In the genomic region with DNA sequence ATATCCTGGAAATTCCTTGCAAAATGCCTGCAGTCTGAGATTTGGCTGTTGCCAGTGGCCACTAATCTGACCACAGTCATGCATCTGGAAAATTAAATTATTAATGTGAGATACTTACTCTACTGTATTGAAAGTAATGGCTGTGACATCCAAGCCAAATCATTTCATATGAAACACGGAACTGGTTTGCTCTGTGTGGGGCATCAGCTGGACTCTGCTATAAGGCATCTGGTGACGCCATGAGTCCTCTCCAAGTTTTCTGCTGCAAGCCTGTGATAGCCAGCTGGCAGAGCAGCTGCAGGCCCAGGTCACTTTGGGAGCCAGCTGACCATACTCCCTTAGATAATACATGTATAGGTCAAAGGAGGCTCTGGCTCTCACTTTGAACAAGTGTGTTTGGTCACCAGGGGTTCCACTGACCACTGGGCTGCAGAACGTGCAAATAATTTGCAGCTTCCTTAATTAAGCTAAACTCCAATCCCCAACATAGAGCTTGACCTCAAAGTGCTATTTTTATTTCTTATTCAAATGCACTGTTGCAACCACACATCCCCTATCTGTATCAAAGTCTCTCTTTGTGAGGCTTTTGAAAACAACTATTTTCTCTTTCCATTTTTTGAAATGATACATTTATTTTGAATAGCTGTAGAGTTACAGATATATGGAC, we compare ENCODE assay signal across 31 cellular contexts.
A peak's percentile ranks its signal among the peaks of the same experiment; 100 is the strongest.
DNase-seq lines count a peak whose midpoint lies in the region; ATAC-seq, FAIRE-seq and TF ChIP-seq lines count a peak whose summit lies in the region.
"Had no signal": no experiment of that assay in that cellular context is flagged by ENCODE, and none has a peak within 500 bp of the region (broad histone marks: within the 10 kb centered on the region; RNA-seq: fewer than 3 reads in every experiment).

No MANE protein-coding gene starts in this region.

- TF ChIP-seq EP300 in gastroesophageal sphincter (IDR thresholded peaks at IDR 0.05): no peak

- H3K4me1 ChIP-seq in astrocyte (ENCODE audit: insufficient read depth, low read length): no peaks in the 10 kb centered on the region
- peaks cover 32% of the 10 kb centered on the region for H3K4me1 ChIP-seq in left ventricle myocardium inferior
- H3K4me1 ChIP-seq in gastroesophageal sphincter: peaks cover 0 to 9% (median 0%) of the 10 kb centered on the region in 3 donors
- H3K4me1 ChIP-seq: parathyroid adenoma, sigmoid colon, SJCRH30, thyroid gland had no signal

- H3K9me3 Mint-ChIP-seq in activated naive CD8-positive, alpha-beta T cell treated with anti-CD3 and anti-CD28 coated beads, Interleukin-2, amount 50 U/mL, for 24 hours: peaks cover 3% of the 10 kb centered on the region
- no peaks in the 10 kb centered on the region for H3K9me3 Mint-ChIP-seq in activated naive CD8-positive, alpha-beta T cell treated with anti-CD3 and anti-CD28 coated beads for 36 hours
- no peaks in the 10 kb centered on the region for H3K9me3 Mint-ChIP-seq in astrocyte (ENCODE audit: unreplicated experiment)
- H3K9me3 Mint-ChIP-seq: activated CD8-positive, alpha-beta T cell treated with anti-CD3 and anti-CD28 coated beads for 36 hours; neural crest cell; stimulated activated naive CD8-positive, alpha-beta T cell treated with anti-CD3 and anti-CD28 coated beads, Interleukin-15, amount 100 ng/mL, for 72 hours had no signal

- intact Hi-C loops in left ventricle myocardium inferior (cut with micrococcal nuclease): no loop called here

- H3K27ac ChIP-seq in astrocyte (ENCODE audit: low read depth, low read length): no peak overlapping the region
- H3K27ac ChIP-seq in left ventricle myocardium inferior (replicated peaks): peak overlapping the region; percentile 50
- H3K27ac ChIP-seq in gastroesophageal sphincter: no peak overlapping the region
- H3K27ac ChIP-seq: brain microvascular endothelial cell, lower lobe of right lung, parathyroid adenoma, PC-9, sigmoid colon, SJCRH30, thyroid gland had no signal

- no peak for TF ChIP-seq CTCF in astrocyte (IDR thresholded peaks at IDR 0.05; ENCODE audit: insufficient read depth, low read depth, low read length)
- TF ChIP-seq CTCF in left ventricle myocardium inferior (IDR thresholded peaks at IDR 0.05; ENCODE audit: borderline replicate concordance): no peak
- no peak for TF ChIP-seq CTCF in gastroesophageal sphincter (IDR thresholded peaks at IDR 0.05)

- TF ChIP-seq POLR2A in gastroesophageal sphincter (IDR thresholded peaks at IDR 0.05): no peak

- H3K4me3 ChIP-seq in astrocyte (ENCODE audit: insufficient read depth, low read depth, low read length) (no peak overlapping the region), left ventricle myocardium inferior (no peak overlapping the region), gastroesophageal sphincter (no peak overlapping the region)
- H3K4me3 ChIP-seq: lower lobe of right lung, PC-9, sigmoid colon, SJCRH30, thyroid gland had no signal

- H3K36me3 ChIP-seq in astrocyte (ENCODE audit: insufficient read depth, low read length): no peaks in the 10 kb centered on the region
- no peaks in the 10 kb centered on the region for H3K36me3 ChIP-seq in left ventricle myocardium inferior
- H3K36me3 ChIP-seq in gastroesophageal sphincter: no peaks in the 10 kb centered on the region
- H3K36me3 ChIP-seq: brain microvascular endothelial cell, lower lobe of right lung, sigmoid colon, SJCRH30, thyroid gland had no signal

- H3K79me2 ChIP-seq in astrocyte (ENCODE audit: insufficient read depth, low read length): no peaks in the 10 kb centered on the region
- H3K79me2 ChIP-seq: parathyroid adenoma had no signal

- ATAC-seq in activated naive CD8-positive, alpha-beta T cell treated with anti-CD3 and anti-CD28 coated beads, Interleukin-2, amount 50 U/mL, for 24 hours: peak; percentile 10
- ATAC-seq in HG02571 (IDR thresholded peaks at IDR 0.05; ENCODE audit: unreplicated experiment) (no peak), gastroesophageal sphincter (no peak)
- ATAC-seq: activated CD8-positive, alpha-beta T cell treated with anti-CD3 and anti-CD28 coated beads for 36 hours; lower lobe of right lung; stimulated activated naive CD8-positive, alpha-beta T cell treated with anti-CD3 and anti-CD28 coated beads, Interleukin-15, amount 100 ng/mL, for 72 hours had no signal

- H3K4me2 ChIP-seq in astrocyte (ENCODE audit: low read length): no peak overlapping the region
- H3K4me2 ChIP-seq: PC-9 had no signal

- H3K27me3 Mint-ChIP-seq in activated naive CD8-positive, alpha-beta T cell treated with anti-CD3 and anti-CD28 coated beads, Interleukin-2, amount 50 U/mL, for 24 hours: no peaks in the 10 kb centered on the region
- no peaks in the 10 kb centered on the region for H3K27me3 Mint-ChIP-seq in activated naive CD8-positive, alpha-beta T cell treated with anti-CD3 and anti-CD28 coated beads for 36 hours
- peaks cover 10% of the 10 kb centered on the region for H3K27me3 Mint-ChIP-seq in astrocyte (ENCODE audit: low read depth, unreplicated experiment)
- H3K27me3 Mint-ChIP-seq: stimulated activated naive CD8-positive, alpha-beta T cell treated with anti-CD3 and anti-CD28 coated beads, Interleukin-15, amount 100 ng/mL, for 72 hours had no signal

- H3K27ac Mint-ChIP-seq in activated naive CD8-positive, alpha-beta T cell treated with anti-CD3 and anti-CD28 coated beads, Interleukin-2, amount 50 U/mL, for 24 hours: no peak overlapping the region
- H3K27ac Mint-ChIP-seq in activated naive CD8-positive, alpha-beta T cell treated with anti-CD3 and anti-CD28 coated beads for 36 hours: no peak overlapping the region
- no peak overlapping the region for H3K27ac Mint-ChIP-seq in astrocyte (ENCODE audit: unreplicated experiment)
- H3K27ac Mint-ChIP-seq: activated CD8-positive, alpha-beta T cell treated with anti-CD3 and anti-CD28 coated beads for 36 hours; stimulated activated naive CD8-positive, alpha-beta T cell treated with anti-CD3 and anti-CD28 coated beads, Interleukin-15, amount 100 ng/mL, for 72 hours had no signal

- no peaks in the 10 kb centered on the region for H3K4me1 Mint-ChIP-seq in activated naive CD8-positive, alpha-beta T cell treated with anti-CD3 and anti-CD28 coated beads, Interleukin-2, amount 50 U/mL, for 24 hours
- no peaks in the 10 kb centered on the region for H3K4me1 Mint-ChIP-seq in activated naive CD8-positive, alpha-beta T cell treated with anti-CD3 and anti-CD28 coated beads for 36 hours
- H3K4me1 Mint-ChIP-seq in astrocyte (ENCODE audit: low read depth, unreplicated experiment): peaks cover 26% of the 10 kb centered on the region
- H3K4me1 Mint-ChIP-seq: stimulated activated naive CD8-positive, alpha-beta T cell treated with anti-CD3 and anti-CD28 coated beads, Interleukin-15, amount 100 ng/mL, for 72 hours had no signal

- FAIRE-seq in astrocyte (lab: Jason Lieb, UNC): no peak
- FAIRE-seq: frontal cortex, HTR-8/SVneo had no signal

- H3K9me3 ChIP-seq in astrocyte (ENCODE audit: insufficient read depth, low read depth, low read length): no peaks in the 10 kb centered on the region
- H3K9me3 ChIP-seq in left ventricle myocardium inferior (replicated peaks): no peaks in the 10 kb centered on the region
- no peaks in the 10 kb centered on the region for H3K9me3 ChIP-seq in gastroesophageal sphincter
- H3K9me3 ChIP-seq: lower lobe of right lung, sigmoid colon, SJCRH30, thyroid gland had no signal

- no peaks in the 10 kb centered on the region for H3K36me3 Mint-ChIP-seq in activated naive CD8-positive, alpha-beta T cell treated with anti-CD3 and anti-CD28 coated beads, Interleukin-2, amount 50 U/mL, for 24 hours (ENCODE audit: low read depth)
- no peaks in the 10 kb centered on the region for H3K36me3 Mint-ChIP-seq in activated naive CD8-positive, alpha-beta T cell treated with anti-CD3 and anti-CD28 coated beads for 36 hours
- H3K36me3 Mint-ChIP-seq in astrocyte (ENCODE audit: low read depth, unreplicated experiment): no peaks in the 10 kb centered on the region

- whole genome bisulfite sequencing in gastroesophageal sphincter (ENCODE audit: low coverage in 1 of 2), 2 donors: 54 to 72% methylated on average over 2 to 3 of the region's 3 CpGs

- no peaks in the 10 kb centered on the region for H4K20me1 ChIP-seq in astrocyte (ENCODE audit: insufficient read depth, low read length)

- H3K9ac ChIP-seq in astrocyte (ENCODE audit: low read length): no peak overlapping the region
- H3K9ac ChIP-seq: parathyroid adenoma had no signal

- H2AFZ ChIP-seq in astrocyte (ENCODE audit: low read depth, low read length): no peak overlapping the region
- H2AFZ ChIP-seq: parathyroid adenoma, PC-9 had no signal

- no peak for DNase-seq in activated naive CD8-positive, alpha-beta T cell treated with anti-CD3 and anti-CD28 coated beads, Interleukin-2, amount 50 U/mL, for 24 hours
- no peak for DNase-seq in activated naive CD8-positive, alpha-beta T cell treated with anti-CD3 and anti-CD28 coated beads for 36 hours
- DNase-seq in astrocyte (ENCODE audit: low read depth): peak; percentile 65
- DNase-seq in left ventricle myocardium inferior: peak; percentile 44
- no peak for DNase-seq in activated effector memory CD4-positive, alpha-beta T cell treated with Interleukin-2 at 50 U/mL for 16 hours
- no peak for DNase-seq in AG08396 (ENCODE audit: low spot score)
- DNase-seq: 8988T; activated CD4-positive, alpha-beta T cell treated with anti-CD3 and anti-CD28 coated beads for 1 hour; activated CD8-positive, alpha-beta T cell treated with anti-CD3 and anti-CD28 coated beads for 36 hours; activated gamma-delta T cell treated with Interleukin-2 at 50 U/mL for 16 hours; brain microvascular endothelial cell; DMS79; effector CD8-positive, alpha-beta T cell; erythroblast; GF-D8; islet precursor cell; KG1; lower lobe of right lung; NCI-H146; NK-92 treated with Interleukin-12 subunit alpha and Interleukin-12 subunit beta, amount 100 ng/mL, for 24 hours; PC-9; sigmoid colon; SJCRH30; stimulated activated naive CD8-positive, alpha-beta T cell treated with anti-CD3 and anti-CD28 coated beads, Interleukin-15, amount 100 ng/mL, for 72 hours; thyroid gland had no signal

- H3K27me3 ChIP-seq in astrocyte (ENCODE audit: insufficient read depth, low read length): no peaks in the 10 kb centered on the region
- no peaks in the 10 kb centered on the region for H3K27me3 ChIP-seq in left ventricle myocardium inferior (ENCODE audit: low read depth)
- no peaks in the 10 kb centered on the region for H3K27me3 ChIP-seq in gastroesophageal sphincter
- H3K27me3 ChIP-seq: brain microvascular endothelial cell, sigmoid colon, SJCRH30, thyroid gland had no signal

- no peak overlapping the region for H3K4me3 Mint-ChIP-seq in activated naive CD8-positive, alpha-beta T cell treated with anti-CD3 and anti-CD28 coated beads, Interleukin-2, amount 50 U/mL, for 24 hours
- no peak overlapping the region for H3K4me3 Mint-ChIP-seq in activated naive CD8-positive, alpha-beta T cell treated with anti-CD3 and anti-CD28 coated beads for 36 hours
- no peak overlapping the region for H3K4me3 Mint-ChIP-seq in astrocyte (ENCODE audit: unreplicated experiment)
- H3K4me3 Mint-ChIP-seq: activated CD8-positive, alpha-beta T cell treated with anti-CD3 and anti-CD28 coated beads for 36 hours; neural crest cell; stimulated activated naive CD8-positive, alpha-beta T cell treated with anti-CD3 and anti-CD28 coated beads, Interleukin-15, amount 100 ng/mL, for 72 hours had no signal

Comparison
In these comparisons a context has a peak if more than half of its experiments do, and no peak if none do; other contexts are left out.
1. DNase-seq: peak in astrocyte (single experiment) and left ventricle myocardium inferior (single experiment); none in activated naive CD8-positive, alpha-beta T cell treated with anti-CD3 and anti-CD28 coated beads, Interleukin-2, amount 50 U/mL, for 24 hours (single experiment), activated naive CD8-positive, alpha-beta T cell treated with anti-CD3 and anti-CD28 coated beads for 36 hours (single experiment), activated effector memory CD4-positive, alpha-beta T cell treated with Interleukin-2 at 50 U/mL for 16 hours (single experiment) and AG08396 (single experiment).